In the genomic region with DNA sequence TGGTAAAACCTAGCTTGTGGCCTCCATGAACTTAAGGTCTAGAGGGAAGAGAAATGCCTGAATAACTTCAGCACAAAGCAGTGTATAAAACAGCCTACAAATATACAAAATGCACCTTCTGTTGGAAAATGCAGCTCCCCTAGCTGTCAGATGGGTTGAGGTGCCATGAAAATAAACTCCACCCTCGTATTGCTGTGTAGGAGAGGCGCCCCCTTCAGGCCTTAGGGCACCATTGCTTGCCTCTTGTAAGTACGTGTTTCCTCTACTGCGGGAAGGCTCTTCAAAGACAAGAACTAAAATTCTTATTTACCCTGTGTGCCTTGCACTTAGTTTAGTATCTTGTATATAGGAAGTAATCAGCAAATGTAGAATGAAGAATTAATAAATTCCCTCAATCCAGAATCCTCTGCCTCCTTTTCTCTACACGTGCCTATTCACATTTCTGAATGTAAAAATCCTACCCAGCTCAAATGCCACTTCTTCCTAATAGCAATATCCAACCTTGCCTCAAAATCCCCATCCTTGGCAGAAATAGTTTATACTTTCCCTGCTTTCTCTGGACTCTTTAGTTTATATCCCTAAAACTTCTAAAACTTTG, we compare ENCODE assay signal across 9 cellular contexts.
DNase-seq lines count a peak whose midpoint lies in the region; ATAC-seq and TF ChIP-seq lines count a peak whose summit lies in the region.
"Had no signal": no experiment of that assay in that cellular context is flagged by ENCODE, and none has a peak within 500 bp of the region (broad histone marks: within the 10 kb centered on the region; RNA-seq: fewer than 3 reads in every experiment).

No MANE protein-coding gene starts in this region.

- TF ChIP-seq CTCF in GM12864 (IDR thresholded peaks at IDR 0.05; ENCODE audit: low read depth, low read length, missing control alignments), result peak; percentile 76

- H3K4me3 ChIP-seq in GM12864 (ENCODE audit: low read depth, low read length), result no peak overlapping the region
- H3K4me3 ChIP-seq: skin epidermis had no signal

- peak; percentile 81 for ATAC-seq in HG02763 (IDR thresholded peaks at IDR 0.05; ENCODE audit: unreplicated experiment)

- DNase-seq in AG08395 (ENCODE audit: low spot score) (peak; percentile 6), GM12864 (ENCODE audit: low read depth) (peak; percentile 43), NCI-H2081 treated with DMSO at 0.1 percent for 48 hours (lab: John Stamatoyannopoulos, UW) (peak; percentile 10), amniotic stem cell (lab: John Stamatoyannopoulos, UW) (peak; percentile 8), left kidney (ENCODE audit: low read depth, low spot score) (peak; percentile 77), GOT3 (lab: John Stamatoyannopoulos, UW) (no peak)
- no peak for DNase-seq in stimulated activated naive CD4-positive, alpha-beta T cell (lab: John Stamatoyannopoulos, UW)

Comparison
In these comparisons a context has a peak if more than half of its experiments do, and no peak if none do; other contexts are left out.
1. DNase-seq: peak in AG08395 (single experiment), GM12864 (single experiment), NCI-H2081 treated with DMSO at 0.1 percent for 48 hours (single experiment), amniotic stem cell (single experiment) and left kidney (single experiment); none in stimulated activated naive CD4-positive, alpha-beta T cell (0 of 6) and GOT3 (single experiment).